In the genomic region with DNA sequence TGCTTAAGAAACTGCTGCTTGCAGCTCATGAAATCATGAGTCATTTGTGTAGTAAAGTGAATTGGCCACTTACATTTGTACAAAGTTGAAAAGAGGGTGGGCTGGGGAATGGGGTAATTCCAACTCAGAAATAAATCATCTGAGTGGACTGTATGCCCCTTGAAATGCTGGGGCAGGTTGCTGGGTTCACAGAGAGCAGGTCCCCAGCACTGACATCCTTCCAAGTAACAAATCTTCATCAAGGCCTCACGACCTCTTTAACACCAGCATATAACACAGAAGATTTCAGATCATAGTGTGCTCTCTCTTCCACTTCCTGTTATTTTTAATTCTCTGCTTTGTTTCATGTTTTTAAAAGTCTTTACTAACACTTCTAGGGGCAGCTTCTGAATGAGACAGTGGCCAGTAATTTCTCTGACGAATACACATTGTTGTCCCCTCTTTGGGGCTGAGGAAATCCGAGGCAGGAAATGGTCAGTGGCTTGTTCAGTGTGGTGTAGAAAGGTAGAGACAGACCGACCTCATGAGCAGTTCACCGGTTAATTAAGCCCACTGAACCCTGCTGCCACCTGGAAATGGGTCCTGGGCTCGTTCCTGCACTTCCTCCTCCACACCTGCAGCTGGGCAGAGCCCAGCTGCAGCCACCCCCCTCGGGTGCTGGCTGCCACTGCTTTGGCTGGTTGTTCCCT, we compare ENCODE assay signal across 8 cellular contexts.
DNase-seq lines count a peak whose midpoint lies in the region; ATAC-seq and TF ChIP-seq lines count a peak whose summit lies in the region.

No MANE protein-coding gene starts in this region.

- DNase-seq in GM13976 (ENCODE audit: low spot score) (peak; percentile 42), HT1080 (ENCODE audit: low read depth) (peak; percentile 83), adipocyte (ENCODE audit: low read depth) (peak; percentile 47), left kidney (ENCODE audit: low read depth, low spot score) (peak; percentile 77), aorta (no peak), cerebellar cortex (ENCODE audit: low spot score) (no peak), NCI-H774 (lab: John Stamatoyannopoulos, UW) (no peak)

- H3K27me3 ChIP-seq in adipocyte (replicated peaks; ENCODE audit: control insufficient read depth, insufficient read depth, low read length) (no peaks in the 10 kb centered on the region), aorta (ENCODE audit: control insufficient read depth in 1 of 2, insufficient read depth in 2 of 2, low read length in 1 of 2) (no peaks in the 10 kb centered on the region)

- H3K27ac ChIP-seq in aorta (ENCODE audit: low read depth in 1 of 2, low read length in 2 of 2) = peak overlapping the region in 1 of 2 donors; percentile 54

- 11 to 14% methylated on average over 7 of the region's 7 CpGs for WGBS in aorta, 2 donors

- H3K4me1 ChIP-seq in adipocyte (ENCODE audit: control insufficient read depth, insufficient read depth, low read length) (peaks cover 57% of the 10 kb centered on the region), aorta (ENCODE audit: control insufficient read depth in 1 of 2, insufficient read depth in 2 of 2, low read length in 2 of 2) (peaks cover 20 to 29% of the 10 kb centered on the region in 2 donors)

- intact Hi-C loops in aorta (cut with DNase I) = loop anchor here (5.0 to 10.0 kb wide), 2 partner anchors 50 to 53 kb away; no protein-coding TSS in a partner anchor

- no peak for TF ChIP-seq CTCF in GM13976 (IDR thresholded peaks at IDR 0.05; ENCODE audit: borderline replicate concordance, control extremely low read depth, extremely low read depth, insufficient read depth, missing control alignments)

- peak overlapping the region; percentile 60 for H3K9ac ChIP-seq in adipocyte (ENCODE audit: low read length)

- H3K36me3 ChIP-seq in adipocyte (ENCODE audit: control insufficient read depth, insufficient read depth, low read length, severe bottlenecking) (no peaks in the 10 kb centered on the region), aorta (ENCODE audit: control insufficient read depth in 1 of 2, insufficient read depth in 2 of 2, low read length in 1 of 2) (no peaks in the 10 kb centered on the region)

- in situ Hi-C loops in GM13976 (cut with MboI; ENCODE audit: low sequenced_read_pairs, unreplicated experiment) = no loop called here

- H3K4me3 ChIP-seq in adipocyte (ENCODE audit: low read length) = peak overlapping the region; percentile 2
- no peak overlapping the region for H3K4me3 ChIP-seq in aorta (ENCODE audit: low read length in 2 of 2)

- no peaks in the 10 kb centered on the region for H3K9me3 ChIP-seq in adipocyte (ENCODE audit: control insufficient read depth, low read length)
- H3K9me3 ChIP-seq in aorta (ENCODE audit: control insufficient read depth, low read length) = no peaks in the 10 kb centered on the region

- ATAC-seq in GM21515 (IDR thresholded peaks at IDR 0.05; ENCODE audit: unreplicated experiment) = peak; percentile 77
- ATAC-seq in aorta (ENCODE audit: low FRiP score) = peak; percentile 17

Comparison
In these comparisons a context has a peak if more than half of its experiments do, and no peak if none do; other contexts are left out.
1. DNase-seq: peak in GM13976 (single experiment), HT1080 (single experiment), adipocyte (single experiment) and left kidney (single experiment); none in aorta (0 of 2), cerebellar cortex (single experiment) and NCI-H774 (single experiment).